8 cellular contexts compared by ENCODE assay signal in genomic region chr21:38958940-38959685, GRCh38.
A peak's percentile ranks its signal among the peaks of the same experiment; 100 is the strongest.
DNase-seq lines count a peak whose midpoint lies in the region; ATAC-seq and TF ChIP-seq lines count a peak whose summit lies in the region.

No MANE protein-coding gene starts in this region.

- peak; percentile 21 for DNase-seq in NCI-H2196 (lab: John Stamatoyannopoulos, UW; ENCODE audit: unreplicated experiment)
- no peak for DNase-seq in NCI-H2196 treated with DMSO at 0.1 percent for 48 hours (lab: John Stamatoyannopoulos, UW; ENCODE audit: unreplicated experiment)
- DNase-seq in activated CD4-positive, alpha-beta memory T cell treated with anti-CD3 and anti-CD28 coated beads for 36 hours, result peak; percentile 30
- DNase-seq in left ventricle myocardium inferior, result no peak
- no peak for DNase-seq in stomach
- no peak for DNase-seq in GOT3 (lab: John Stamatoyannopoulos, UW)
- DNase-seq in mesenteric fat pad (ENCODE audit: low spot score), result no peak

- peaks cover 49% of the 10 kb centered on the region for H3K4me1 ChIP-seq in left ventricle myocardium inferior
- peaks cover 38 to 48% (median 41%) of the 10 kb centered on the region in 4 donors for H3K4me1 ChIP-seq in stomach

- POLR2A ChIA-PET in activated CD4-positive, alpha-beta memory T cell treated with anti-CD3 and anti-CD28 coated beads for 36 hours (lab: Charles Lee), result no interaction called here

- no peak for TF ChIP-seq EP300 in stomach (IDR thresholded peaks at IDR 0.05)

- peak overlapping the region; percentile 55 for H3K27ac Mint-ChIP-seq in activated CD4-positive, alpha-beta memory T cell treated with anti-CD3 and anti-CD28 coated beads for 36 hours

- peaks cover 7% of the 10 kb centered on the region for H3K27me3 Mint-ChIP-seq in activated CD4-positive, alpha-beta memory T cell treated with anti-CD3 and anti-CD28 coated beads for 36 hours

- H3K27ac ChIP-seq in left ventricle myocardium inferior (replicated peaks), result peak overlapping the region; percentile 68
- peak overlapping the region; percentile 65 to 89 (median 78) for H3K27ac ChIP-seq in stomach

- no peaks in the 10 kb centered on the region for H3K9me3 Mint-ChIP-seq in activated CD4-positive, alpha-beta memory T cell treated with anti-CD3 and anti-CD28 coated beads for 36 hours

- no peaks in the 10 kb centered on the region for H3K36me3 ChIP-seq in left ventricle myocardium inferior
- H3K36me3 ChIP-seq in stomach, result no peaks in the 10 kb centered on the region

- no peak overlapping the region for H3K4me3 ChIP-seq in left ventricle myocardium inferior
- H3K4me3 ChIP-seq in stomach, result no peak overlapping the region

- CTCF ChIA-PET in activated CD4-positive, alpha-beta memory T cell treated with anti-CD3 and anti-CD28 coated beads for 36 hours (lab: Charles Lee), result no interaction called here

- TF ChIP-seq POLR2A in stomach (IDR thresholded peaks at IDR 0.05), result no peak

- no peaks in the 10 kb centered on the region for H3K27me3 ChIP-seq in left ventricle myocardium inferior (ENCODE audit: low read depth)
- H3K27me3 ChIP-seq in stomach, result no peaks in the 10 kb centered on the region

- WGBS in stomach, 5 donors, result 60 to 80% (median 70%) methylated on average over 4 of the region's 4 CpGs

- peaks cover 4% of the 10 kb centered on the region for H3K4me1 Mint-ChIP-seq in activated CD4-positive, alpha-beta memory T cell treated with anti-CD3 and anti-CD28 coated beads for 36 hours (ENCODE audit: low read depth)

- intact Hi-C loops in activated CD4-positive, alpha-beta memory T cell treated with anti-CD3 and anti-CD28 coated beads for 36 hours (cut with micrococcal nuclease), result no loop called here
- intact Hi-C loops in left ventricle myocardium inferior (cut with micrococcal nuclease) (no loop called here), stomach (cut with DNase I; ENCODE audit: low total_unique reads) (no loop called here)

- H3K9me3 ChIP-seq in left ventricle myocardium inferior (replicated peaks) (peaks cover 7% of the 10 kb centered on the region), stomach (no peaks in the 10 kb centered on the region)

- no peak for TF ChIP-seq CTCF in left ventricle myocardium inferior (IDR thresholded peaks at IDR 0.05; ENCODE audit: borderline replicate concordance)
- no peak for TF ChIP-seq CTCF in stomach (IDR thresholded peaks at IDR 0.05)

- no peaks in the 10 kb centered on the region for H3K36me3 Mint-ChIP-seq in activated CD4-positive, alpha-beta memory T cell treated with anti-CD3 and anti-CD28 coated beads for 36 hours

- no peak overlapping the region for H3K4me3 Mint-ChIP-seq in activated CD4-positive, alpha-beta memory T cell treated with anti-CD3 and anti-CD28 coated beads for 36 hours

- no peak for ATAC-seq in HG03196 (IDR thresholded peaks at IDR 0.05; ENCODE audit: unreplicated experiment)

Comparison
In these comparisons a context has a peak if more than half of its experiments do, and no peak if none do; other contexts are left out.
1. DNase-seq: peak in NCI-H2196 (single experiment) and activated CD4-positive, alpha-beta memory T cell treated with anti-CD3 and anti-CD28 coated beads for 36 hours (single experiment); none in NCI-H2196 treated with DMSO at 0.1 percent for 48 hours (single experiment), left ventricle myocardium inferior (single experiment), stomach (single experiment), GOT3 (single experiment) and mesenteric fat pad (single experiment).